ENCODE assay signal across 17 cellular contexts in the genomic region with DNA sequence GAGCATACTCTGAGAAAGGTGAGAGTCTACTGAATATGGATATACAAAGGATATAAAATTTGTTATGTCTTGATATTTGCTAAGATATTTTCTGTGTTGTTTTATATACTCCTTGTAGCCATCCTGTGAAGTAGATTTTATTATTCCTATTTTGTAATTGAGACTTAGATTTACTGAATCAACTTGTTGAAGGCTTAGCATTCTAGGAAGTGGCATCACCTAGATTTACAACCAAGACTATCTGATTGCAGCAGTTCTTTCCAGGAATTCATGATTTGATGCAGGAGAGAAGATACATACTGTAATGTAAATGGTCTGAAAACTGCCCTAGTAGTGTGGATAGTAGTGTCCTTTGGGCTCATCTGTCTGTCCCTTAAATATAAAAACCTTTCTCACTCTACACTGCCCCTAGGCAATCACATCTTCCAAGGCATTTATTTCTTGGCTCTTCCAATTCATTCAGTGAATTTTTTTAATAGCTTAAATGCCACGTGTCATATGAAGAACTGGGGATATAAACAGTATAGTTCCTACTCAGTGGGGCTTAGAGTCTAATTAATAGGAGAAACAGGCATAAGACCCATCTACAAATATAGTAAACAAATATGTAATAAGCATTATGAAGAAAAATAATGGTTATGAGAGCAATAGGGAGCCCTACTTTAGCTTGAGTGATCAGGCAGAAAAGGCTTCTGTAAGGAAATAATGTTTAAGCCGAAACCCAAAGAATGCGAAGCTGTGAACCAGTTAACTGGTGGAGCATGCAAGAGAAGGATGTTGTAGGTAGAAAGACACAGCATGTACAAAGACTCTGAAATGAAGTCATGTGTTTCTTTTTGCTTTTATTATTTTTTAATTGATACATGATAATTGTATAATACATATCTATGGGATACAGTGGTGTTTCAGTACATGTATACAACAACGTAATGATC. TPM values are rescaled to one million over a fixed set of nuclear protein-coding genes. Genes with fewer than 3 reads are reported as not detected.
A peak's percentile ranks its signal among the peaks of the same experiment; 100 is the strongest.
DNase-seq lines count a peak whose midpoint lies in the region; ATAC-seq, FAIRE-seq and TF ChIP-seq lines count a peak whose summit lies in the region.
"Had no signal": no experiment of that assay in that cellular context is flagged by ENCODE, and none has a peak within 500 bp of the region (broad histone marks: within the 10 kb centered on the region; RNA-seq: fewer than 3 reads in every experiment).

No MANE protein-coding gene starts in this region.

- H3K4me1 ChIP-seq in Karpas-422 (ENCODE audit: low read length) (peaks cover 24% of the 10 kb centered on the region), astrocyte (ENCODE audit: insufficient read depth, low read length) (no peaks in the 10 kb centered on the region), trophoblast cell (ENCODE audit: control insufficient read depth in 1 of 2, insufficient read depth in 2 of 2, low read length in 2 of 2) (peaks cover 0 to 5% of the 10 kb centered on the region in 2 experiments)

- TF ChIP-seq CTCF in astrocyte (IDR thresholded peaks at IDR 0.05; ENCODE audit: insufficient read depth, low read depth, low read length), result no peak

- no peak overlapping the region for H4K12ac ChIP-seq in trophoblast cell (ENCODE audit: low read depth, low read length)

- H3K18ac ChIP-seq in trophoblast cell (ENCODE audit: low read length), result no peak overlapping the region

- no peak for ATAC-seq in activated CD4-positive, alpha-beta T cell treated with anti-CD3 and anti-CD28 coated beads for 36 hours
- ATAC-seq in GM19351 (IDR thresholded peaks at IDR 0.05; ENCODE audit: unreplicated experiment), result no peak
- no peak for ATAC-seq in GM18909 (IDR thresholded peaks at IDR 0.05; ENCODE audit: poor library complexity, unreplicated experiment)
- ATAC-seq: activated CD4-positive, CD25-positive, alpha-beta regulatory T cell treated with anti-CD3 and anti-CD28 coated beads, Interleukin-2, amount 50 U/mL, for 24 hours; sciatic nerve had no signal

- no peak overlapping the region for H3K23ac ChIP-seq in trophoblast cell (ENCODE audit: low read length)

- DNase-seq in activated CD4-positive, alpha-beta T cell treated with anti-CD3 and anti-CD28 coated beads for 36 hours, result no peak
- no peak for DNase-seq in activated CD4-positive, alpha-beta T cell treated with anti-CD3 and anti-CD28 coated beads, Interleukin-2, amount 50 U/mL, for 4 hours
- DNase-seq in Karpas-422 (no peak), astrocyte (ENCODE audit: low read depth) (no peak), trophoblast cell (peak in 1 of 2 donors; percentile 25), hippocampal formation (lab: John Stamatoyannopoulos, UW) (no peak)
- DNase-seq: activated effector memory CD4-positive, alpha-beta T cell treated with Interleukin-2 at 50 U/mL for 16 hours; hypothalamus; left ventricle myocardium inferior; NCI-H1048 had no signal

- H3K9me3 ChIP-seq in Karpas-422 (ENCODE audit: low read length) (no peaks in the 10 kb centered on the region), astrocyte (ENCODE audit: insufficient read depth, low read depth, low read length) (no peaks in the 10 kb centered on the region), trophoblast cell (ENCODE audit: insufficient read depth, low read depth, low read length) (no peaks in the 10 kb centered on the region)
- H3K9me3 ChIP-seq: left ventricle myocardium inferior had no signal

- no peak overlapping the region for H2BK12ac ChIP-seq in trophoblast cell (ENCODE audit: low read length)

- peaks cover 52% of the 10 kb centered on the region for H4K20me1 ChIP-seq in Karpas-422 (ENCODE audit: insufficient read depth, low read depth, low read length)
- H4K20me1 ChIP-seq in astrocyte (ENCODE audit: insufficient read depth, low read length), result peaks cover 85% of the 10 kb centered on the region

- no peak overlapping the region for H4K91ac ChIP-seq in trophoblast cell (ENCODE audit: low read depth, low read length)

- no peaks in the 10 kb centered on the region for H3K9me2 ChIP-seq in Karpas-422 (replicated peaks; ENCODE audit: insufficient read depth, low read length)

- H2AK5ac ChIP-seq in trophoblast cell (ENCODE audit: low read length), result no peak overlapping the region

- H2AFZ ChIP-seq in Karpas-422 (ENCODE audit: low read length) (no peak overlapping the region), astrocyte (ENCODE audit: low read depth, low read length) (no peak overlapping the region), trophoblast cell (ENCODE audit: insufficient read depth, low read length, poor library complexity) (no peak overlapping the region)

- no peak overlapping the region for H3K14ac ChIP-seq in trophoblast cell (ENCODE audit: low read length)

- H3K4ac ChIP-seq in trophoblast cell (ENCODE audit: low read depth, low read length), result peak overlapping the region; percentile 83

- H3K27ac ChIP-seq in Karpas-422 (ENCODE audit: low read length) (peak overlapping the region; percentile 35), astrocyte (ENCODE audit: low read depth, low read length) (peak overlapping the region; percentile 1), trophoblast cell (ENCODE audit: low read depth, low read length) (no peak overlapping the region)
- H3K27ac ChIP-seq: left ventricle myocardium inferior had no signal

- H3K36me3 Mint-ChIP-seq in activated CD4-positive, alpha-beta T cell treated with anti-CD3 and anti-CD28 coated beads for 36 hours (ENCODE audit: low read depth), result peaks cover 43% of the 10 kb centered on the region
- peaks cover 6% of the 10 kb centered on the region for H3K36me3 Mint-ChIP-seq in astrocyte (ENCODE audit: low read depth, unreplicated experiment)

- H3K9ac ChIP-seq in Karpas-422 (ENCODE audit: low read length), result no peak overlapping the region
- H3K9ac ChIP-seq in astrocyte (ENCODE audit: low read length), result no peak overlapping the region
- H3K9ac ChIP-seq in trophoblast cell (ENCODE audit: low read length), result no peak overlapping the region

- no peak for FAIRE-seq in astrocyte (lab: Jason Lieb, UNC)
- FAIRE-seq: A204.1, D721Med had no signal

- CTCF ChIA-PET in activated CD4-positive, alpha-beta T cell treated with anti-CD3 and anti-CD28 coated beads for 36 hours (lab: Charles Lee), result interaction anchor here (0.8 to 1.0 kb wide), 2 partner anchors 13 to 45 kb away, joined by 4 read pairs; no protein-coding TSS in a partner anchor

- peaks cover 51% of the 10 kb centered on the region for H3K4me1 Mint-ChIP-seq in activated CD4-positive, alpha-beta T cell treated with anti-CD3 and anti-CD28 coated beads for 36 hours
- H3K4me1 Mint-ChIP-seq in astrocyte (ENCODE audit: low read depth, unreplicated experiment), result peaks cover 27% of the 10 kb centered on the region

- H3K36me3 ChIP-seq in Karpas-422 (ENCODE audit: insufficient read depth, low read length) (no peaks in the 10 kb centered on the region; the same call in 1 of the 2 replicates), astrocyte (ENCODE audit: insufficient read depth, low read length) (peaks cover 4% of the 10 kb centered on the region), trophoblast cell (ENCODE audit: control insufficient read depth in 1 of 2, insufficient read depth in 2 of 2, low read length in 2 of 2) (peaks cover 0 to 3% of the 10 kb centered on the region in 2 experiments)

- peaks cover 99% of the 10 kb centered on the region for H3K79me2 ChIP-seq in Karpas-422 (ENCODE audit: low read length)
- H3K79me2 ChIP-seq in astrocyte (ENCODE audit: insufficient read depth, low read length), result peaks cover 99% of the 10 kb centered on the region
- H3K79me2 ChIP-seq in trophoblast cell (ENCODE audit: control insufficient read depth, insufficient read depth, low read length, poor library complexity), result peaks cover 11% of the 10 kb centered on the region

- H3K9me3 Mint-ChIP-seq in activated CD4-positive, alpha-beta T cell treated with anti-CD3 and anti-CD28 coated beads for 36 hours (ENCODE audit: low read depth), result no peaks in the 10 kb centered on the region
- H3K9me3 Mint-ChIP-seq in astrocyte (ENCODE audit: unreplicated experiment), result no peaks in the 10 kb centered on the region
- H3K9me3 Mint-ChIP-seq: neural crest cell had no signal

- no peaks in the 10 kb centered on the region for H3K79me1 ChIP-seq in trophoblast cell (ENCODE audit: low read length)

- no peak overlapping the region for H2BK5ac ChIP-seq in trophoblast cell (ENCODE audit: low read depth, low read length, poor library complexity)

- intact Hi-C loops in activated CD4-positive, alpha-beta T cell treated with anti-CD3 and anti-CD28 coated beads for 36 hours (cut with DNase I, micrococcal nuclease), result no loop called here

- H2BK120ac ChIP-seq in trophoblast cell (ENCODE audit: insufficient read depth, low read length, poor library complexity), result no peak overlapping the region

- H4K8ac ChIP-seq in trophoblast cell (ENCODE audit: low read depth, low read length), result no peak overlapping the region

- peak overlapping the region; percentile 38 for H3K27ac Mint-ChIP-seq in activated CD4-positive, alpha-beta T cell treated with anti-CD3 and anti-CD28 coated beads for 36 hours
- H3K27ac Mint-ChIP-seq in astrocyte (ENCODE audit: unreplicated experiment), result peak overlapping the region; percentile 11

- no peak overlapping the region for H3K4me3 Mint-ChIP-seq in activated CD4-positive, alpha-beta T cell treated with anti-CD3 and anti-CD28 coated beads for 36 hours
- H3K4me3 Mint-ChIP-seq in astrocyte (ENCODE audit: unreplicated experiment), result no peak overlapping the region
- H3K4me3 Mint-ChIP-seq: neural crest cell had no signal

- no CpG with 5 or more reads among the region's 4 CpGs for WGBS in trophoblast cell (ENCODE audit: extremely low coverage, insufficient coverage, insufficient read length)

- no peak overlapping the region for H3K4me3 ChIP-seq in Karpas-422 (ENCODE audit: low read length)
- H3K4me3 ChIP-seq in astrocyte (ENCODE audit: insufficient read depth, low read depth, low read length), result no peak overlapping the region
- H3K4me3 ChIP-seq in trophoblast cell (ENCODE audit: low read depth, low read length), result no peak overlapping the region
- H3K4me3 ChIP-seq: left ventricle myocardium inferior had no signal

- H3K4me2 ChIP-seq in Karpas-422 (ENCODE audit: low read depth, low read length, poor library complexity, severe bottlenecking) (no peak overlapping the region), astrocyte (ENCODE audit: low read length) (no peak overlapping the region), trophoblast cell (ENCODE audit: low read length) (no peak overlapping the region)

- POLR2A ChIA-PET in activated CD4-positive, alpha-beta T cell treated with anti-CD3 and anti-CD28 coated beads for 36 hours (lab: Charles Lee), result interaction anchor here (0.6 kb wide), 1 partner anchor 64 kb away, joined by 3 read pairs; no protein-coding TSS in a partner anchor

- no peaks in the 10 kb centered on the region for H3K27me3 Mint-ChIP-seq in activated CD4-positive, alpha-beta T cell treated with anti-CD3 and anti-CD28 coated beads for 36 hours
- no peaks in the 10 kb centered on the region for H3K27me3 Mint-ChIP-seq in astrocyte (ENCODE audit: low read depth, unreplicated experiment)

- no peaks in the 10 kb centered on the region for H3K27me3 ChIP-seq in Karpas-422 (ENCODE audit: low read length)
- no peaks in the 10 kb centered on the region for H3K27me3 ChIP-seq in astrocyte (ENCODE audit: insufficient read depth, low read length)
- H3K27me3 ChIP-seq in trophoblast cell (ENCODE audit: insufficient read depth, low read length), result no peaks in the 10 kb centered on the region

RNA-seq across cellular contexts. Expression of gene IPO7, which starts 13.6 kb away (rescaled TPM):
- total RNA-seq in activated CD4-positive, alpha-beta T cell treated with anti-CD3 and anti-CD28 coated beads for 36 hours, result 100 to 1,000 TPM; 155 to 181 TPM
- 48.6 and 77.6 TPM in 2 replicates for total RNA-seq in Karpas-422 (2014; rRNA removed; shearing (Covaris generic); ENCODE audit: low replicate concordance)
- 142 and 158 TPM in 2 replicates for total RNA-seq in astrocyte
- polyA plus RNA-seq in trophoblast cell (2013), result 96.6 and 98.3 TPM in 2 replicates
